ENCODE assay signal across 8 cellular contexts in the genomic region with DNA sequence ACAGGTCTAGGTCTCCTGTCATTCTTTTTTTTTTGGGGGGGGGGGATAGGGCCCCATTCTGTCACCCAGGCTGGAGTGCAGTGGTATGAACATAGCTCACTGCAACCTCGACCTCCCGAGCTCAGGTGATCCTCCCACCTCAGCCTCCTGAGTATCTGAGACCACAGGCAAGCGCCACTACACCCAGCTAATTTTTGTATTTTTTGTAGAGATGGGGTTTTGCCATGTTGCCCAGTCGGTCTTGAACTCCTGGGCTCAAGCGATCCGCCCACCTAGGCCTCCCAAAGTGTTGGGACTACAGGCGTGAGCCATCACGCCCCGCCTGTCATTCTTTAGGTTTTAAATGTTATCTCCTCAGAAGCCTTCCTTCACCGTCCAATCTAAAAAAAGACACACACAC. TPM values are rescaled to one million over a fixed set of nuclear protein-coding genes. Genes with fewer than 3 reads are reported as not detected.
DNase-seq lines count a peak whose midpoint lies in the region; ATAC-seq and TF ChIP-seq lines count a peak whose summit lies in the region.

No MANE protein-coding gene starts in this region.

- no peak overlapping the region for H2BK15ac ChIP-seq in neuronal stem cell (ENCODE audit: low read length)

- H2AFZ ChIP-seq in neuronal stem cell (ENCODE audit: low read length) = peak overlapping the region; percentile 97

- H3K9ac ChIP-seq in neuronal stem cell (ENCODE audit: low read depth, low read length, poor library complexity) = no peak overlapping the region

- no peak for DNase-seq in CD4-positive, CD25-positive, alpha-beta regulatory T cell
- DNase-seq in Peyer's patch = no peak
- DNase-seq in epithelial cell of prostate (ENCODE audit: low read depth, low spot score) = no peak
- no peak for DNase-seq in neuronal stem cell (ENCODE audit: low spot score)
- DNase-seq in UCSD-AML1 (lab: John Stamatoyannopoulos, UW; ENCODE audit: unreplicated experiment) = no peak
- DNase-seq in T1000 (lab: John Stamatoyannopoulos, UW) = no peak
- DNase-seq in nucleus accumbens (lab: John Stamatoyannopoulos, UW) = no peak

- no peak overlapping the region for H3K4ac ChIP-seq in neuronal stem cell (ENCODE audit: low read length)

- no peaks in the 10 kb centered on the region for H3K79me1 ChIP-seq in neuronal stem cell (ENCODE audit: low read depth, low read length)

- H3K27ac Mint-ChIP-seq in CD4-positive, CD25-positive, alpha-beta regulatory T cell = peak overlapping the region; percentile 52 to 100 (median 99)

- H3K18ac ChIP-seq in neuronal stem cell (ENCODE audit: low read length) = no peak overlapping the region

- TF ChIP-seq CTCF in Peyer's patch (IDR thresholded peaks at IDR 0.05) = no peak

- ATAC-seq in CD4-positive, CD25-positive, alpha-beta regulatory T cell (ENCODE audit: low read depth in 2 of 2) = no peak
- ATAC-seq in HG03442 (IDR thresholded peaks at IDR 0.05; ENCODE audit: unreplicated experiment) = no peak

- H2BK12ac ChIP-seq in neuronal stem cell (ENCODE audit: low read length) = no peak overlapping the region

- H2AK5ac ChIP-seq in neuronal stem cell (ENCODE audit: low read depth, low read length) = no peak overlapping the region

- peaks cover 14 to 32% (median 23%) of the 10 kb centered on the region in 4 donors for H3K4me1 Mint-ChIP-seq in CD4-positive, CD25-positive, alpha-beta regulatory T cell

- H3K4me3 Mint-ChIP-seq in CD4-positive, CD25-positive, alpha-beta regulatory T cell = peak overlapping the region; percentile 92 to 100 (median 96)

- no peak overlapping the region for H4K91ac ChIP-seq in neuronal stem cell (ENCODE audit: low read depth, low read length, poor library complexity)

- peaks cover 37% of the 10 kb centered on the region for H3K36me3 Mint-ChIP-seq in CD4-positive, CD25-positive, alpha-beta regulatory T cell

- no peaks in the 10 kb centered on the region for H3K9me3 ChIP-seq in CD4-positive, CD25-positive, alpha-beta regulatory T cell (ENCODE audit: control insufficient read depth in 2 of 2, low read length in 2 of 2)
- H3K9me3 ChIP-seq in Peyer's patch (no peaks in the 10 kb centered on the region), neuronal stem cell (replicated peaks in 1 of 2; ENCODE audit: control insufficient read depth in 2 of 2, insufficient read depth in 1 of 2, low read depth in 1 of 2, low read length in 2 of 2) (no peaks in the 10 kb centered on the region)

- no peaks in the 10 kb centered on the region for H3K27me3 Mint-ChIP-seq in CD4-positive, CD25-positive, alpha-beta regulatory T cell

- H3K4me1 ChIP-seq in CD4-positive, CD25-positive, alpha-beta regulatory T cell (ENCODE audit: control insufficient read depth, insufficient read depth, low read length, poor library complexity, severe bottlenecking) = peaks cover 21% of the 10 kb centered on the region
- H3K4me1 ChIP-seq in Peyer's patch = peaks cover 0 to 21% (median 5%) of the 10 kb centered on the region in 4 donors
- H3K4me1 ChIP-seq in neuronal stem cell (ENCODE audit: control insufficient read depth in 2 of 2, insufficient read depth in 1 of 2, low read depth in 1 of 2, low read length in 2 of 2) = peaks cover 4 to 6% of the 10 kb centered on the region in 2 donors

- H3K36me3 ChIP-seq in CD4-positive, CD25-positive, alpha-beta regulatory T cell (ENCODE audit: control insufficient read depth, insufficient read depth, low read length) = peaks cover 32% of the 10 kb centered on the region
- peaks cover 0 to 35% (median 0%) of the 10 kb centered on the region in 3 donors for H3K36me3 ChIP-seq in Peyer's patch
- peaks cover 26 to 72% of the 10 kb centered on the region in 2 donors for H3K36me3 ChIP-seq in neuronal stem cell (replicated peaks in 1 of 2; ENCODE audit: control insufficient read depth in 2 of 2, insufficient read depth in 2 of 2, low read length in 2 of 2)

- peak overlapping the region; percentile 71 for H3K4me2 ChIP-seq in neuronal stem cell (ENCODE audit: insufficient read depth, low read length, poor library complexity, severe bottlenecking)

- H3K23ac ChIP-seq in neuronal stem cell (ENCODE audit: low read depth, low read length, poor library complexity) = no peak overlapping the region

- H2BK5ac ChIP-seq in neuronal stem cell (ENCODE audit: low read length) = no peak overlapping the region

- H3K4me3 ChIP-seq in CD4-positive, CD25-positive, alpha-beta regulatory T cell (ENCODE audit: low read depth, low read length) = peak overlapping the region; percentile 97
- peak overlapping the region; percentile 75 to 91 (median 84) for H3K4me3 ChIP-seq in Peyer's patch
- peak overlapping the region; percentile 82 to 99 for H3K4me3 ChIP-seq in neuronal stem cell (ENCODE audit: low read length in 2 of 2)

- no peak overlapping the region for H2BK120ac ChIP-seq in neuronal stem cell (ENCODE audit: low read depth, low read length)

- no peak overlapping the region for H4K8ac ChIP-seq in neuronal stem cell (ENCODE audit: low read depth, low read length)

- no peaks in the 10 kb centered on the region for H3K27me3 ChIP-seq in CD4-positive, CD25-positive, alpha-beta regulatory T cell (ENCODE audit: control insufficient read depth, insufficient read depth, low read length)
- no peaks in the 10 kb centered on the region for H3K27me3 ChIP-seq in Peyer's patch
- no peaks in the 10 kb centered on the region for H3K27me3 ChIP-seq in neuronal stem cell (ENCODE audit: control insufficient read depth in 3 of 3, insufficient read depth in 3 of 3, low read depth in 1 of 3, low read length in 3 of 3)

- no peak overlapping the region for H3K14ac ChIP-seq in neuronal stem cell (ENCODE audit: low read length)

- no peak for TF ChIP-seq POLR2A in Peyer's patch (IDR thresholded peaks at IDR 0.05)

- H3K27ac ChIP-seq in CD4-positive, CD25-positive, alpha-beta regulatory T cell (ENCODE audit: insufficient read depth, low read length, poor library complexity, severe bottlenecking) = peak overlapping the region; percentile 97
- peak overlapping the region; percentile 93 to 97 (median 94) for H3K27ac ChIP-seq in Peyer's patch
- H3K27ac ChIP-seq in epithelial cell of prostate = peak overlapping the region; percentile 92
- H3K27ac ChIP-seq in neuronal stem cell (replicated peaks; ENCODE audit: low read length) = no peak overlapping the region

- no peaks in the 10 kb centered on the region for H3K9me3 Mint-ChIP-seq in CD4-positive, CD25-positive, alpha-beta regulatory T cell

- no CpG with 5 or more reads among the region's 10 CpGs for WGBS in neuronal stem cell (ENCODE audit: extremely low coverage in 2 of 2, insufficient read length in 2 of 2, insufficient replicate concordance in 1 of 2), 2 donors

RNA-seq across cellular contexts. Expression of a gene that starts 0.8 kb away (rescaled TPM):
- total RNA-seq in CD4-positive, CD25-positive, alpha-beta regulatory T cell = 33.5 TPM
- 10 to 100 TPM; 61.6 to 86.7 (median 80.2) TPM for polyA plus RNA-seq in CD4-positive, CD25-positive, alpha-beta regulatory T cell
- 10 to 100 TPM; 14.0 to 72.8 (median 64.4) TPM for total RNA-seq in Peyer's patch
- 55.3 TPM for polyA plus RNA-seq in neuronal stem cell (2013, experiment 1 of 2)
- polyA plus RNA-seq in neuronal stem cell (2013, experiment 2 of 2) = 54.4 TPM

RNA-seq across cellular contexts. Expression of a gene that starts 0.8 kb away (rescaled TPM):
- total RNA-seq in CD4-positive, CD25-positive, alpha-beta regulatory T cell = 0.81 TPM
- 1 to 10 TPM in 1 of 4 donors, under 1 TPM in 2, not detected in 1; 0.49 to 1.5 (median 0.59) TPM for polyA plus RNA-seq in CD4-positive, CD25-positive, alpha-beta regulatory T cell
- total RNA-seq in Peyer's patch = 10 to 100 TPM in 1 of 4 donors, 1 to 10 TPM in 2, under 1 TPM in 1; 0.53 to 23.1 (median 1.9) TPM
- polyA plus RNA-seq in neuronal stem cell (2013, experiment 1 of 2) = 21.3 TPM
- 21.0 TPM for polyA plus RNA-seq in neuronal stem cell (2013, experiment 2 of 2)

RNA-seq across cellular contexts. Expression of a gene that starts 25.1 kb away (rescaled TPM):
- 49.9 TPM for total RNA-seq in CD4-positive, CD25-positive, alpha-beta regulatory T cell
- 10 to 100 TPM; 17.2 to 24.0 (median 20.5) TPM for polyA plus RNA-seq in CD4-positive, CD25-positive, alpha-beta regulatory T cell
- total RNA-seq in Peyer's patch = 10 to 100 TPM; 57.0 to 89.1 (median 73.2) TPM
- 47.4 TPM for polyA plus RNA-seq in neuronal stem cell (2013, experiment 1 of 2)
- polyA plus RNA-seq in neuronal stem cell (2013, experiment 2 of 2) = 46.5 TPM

RNA-seq across cellular contexts. Expression of a gene that starts 26.3 kb away (rescaled TPM):
- 15.5 TPM for total RNA-seq in CD4-positive, CD25-positive, alpha-beta regulatory T cell
- polyA plus RNA-seq in CD4-positive, CD25-positive, alpha-beta regulatory T cell = 10 to 100 TPM in 2 of 4 donors, 1 to 10 TPM in 2; 6.2 to 15.9 (median 11.3) TPM
- total RNA-seq in Peyer's patch = 10 to 100 TPM; 17.7 to 41.3 (median 27.1) TPM
- polyA plus RNA-seq in neuronal stem cell (2013, experiment 1 of 2) = 11.5 TPM
- 12.2 TPM for polyA plus RNA-seq in neuronal stem cell (2013, experiment 2 of 2)

RNA-seq across cellular contexts. Expression of a gene that starts 53.8 kb away (rescaled TPM):
- total RNA-seq in CD4-positive, CD25-positive, alpha-beta regulatory T cell = 22.2 TPM
- polyA plus RNA-seq in CD4-positive, CD25-positive, alpha-beta regulatory T cell = 1 to 10 TPM; 2.7 to 5.5 (median 3.4) TPM
- total RNA-seq in Peyer's patch = 100 to 1,000 TPM; 143 to 278 (median 189) TPM
- 12.5 TPM for polyA plus RNA-seq in neuronal stem cell (2013, experiment 1 of 2)
- 13.0 TPM for polyA plus RNA-seq in neuronal stem cell (2013, experiment 2 of 2)
